ENCODE assay signal across 1 cellular context in genomic region chr1:181129771-181130606, GRCh38.
TF ChIP-seq lines count a peak whose summit lies in the region.

No MANE protein-coding gene starts in this region.

TF ChIP-seq in K562, 482 proteins besides CTCF, POLR2A, EP300 and RAD21 (continued from another document):
- TF ChIP-seq ATF2 (CRISPR knock-in tag; IDR thresholded peaks at IDR 0.05), result no peak
- TF ChIP-seq CREB5 (CRISPR knock-in tag; IDR thresholded peaks at IDR 0.05), result no peak
- TF ChIP-seq FOXP4 (CRISPR knock-in tag; IDR thresholded peaks at IDR 0.05; ENCODE audit: borderline replicate concordance), result no peak
- no peak for TF ChIP-seq IRF9 (tag; IDR thresholded peaks at IDR 0.05)
- TF ChIP-seq JUND (IDR thresholded peaks at IDR 0.05; ENCODE audit: borderline replicate concordance, low read depth, low read length), result peak; percentile 74
- peak; percentile 77; the same call in 1 of the 3 replicates for TF ChIP-seq JUND (tag; IDR thresholded peaks at IDR 0.05; ENCODE audit: borderline replicate concordance, low read depth, low read length)
- TF ChIP-seq PTRF (tag; IDR thresholded peaks at IDR 0.05), result no peak
